ENCODE assay signal across 8 cellular contexts in genomic region chr17:81858967-81859905, GRCh38. TPM values are rescaled to one million over a fixed set of nuclear protein-coding genes. Genes with fewer than 3 reads are reported as not detected.
DNase-seq lines count a peak whose midpoint lies in the region; ATAC-seq, FAIRE-seq and TF ChIP-seq lines count a peak whose summit lies in the region.

No MANE protein-coding gene starts in this region.

- CTCF ChIA-PET in K562 (lab: Yijun Ruan, JAX; ENCODE audit: low intra/inter-chr PET ratio), result no interaction called here

- no peak for TF ChIP-seq EP300 in K562 (IDR thresholded peaks at IDR 0.05; ENCODE audit: low read length)

- peaks cover 10% of the 10 kb centered on the region for H3K27me3 Mint-ChIP-seq in HFFc6 (ENCODE audit: insufficient read depth)

- H3K56ac ChIP-seq in mesendoderm (ENCODE audit: low read length), result peak overlapping the region; percentile 93

- peaks cover 81% of the 10 kb centered on the region for H3K36me3 ChIP-seq in K562 (ENCODE audit: control insufficient read depth, insufficient read depth, low read length)
- peaks cover 10% of the 10 kb centered on the region for H3K36me3 ChIP-seq in mesendoderm (ENCODE audit: control insufficient read depth, insufficient read depth, low read length)

- H2AFZ ChIP-seq in K562 (ENCODE audit: low read depth, low read length), result no peak overlapping the region

- no peak for ATAC-seq in K562
- ATAC-seq in HG03571 (IDR thresholded peaks at IDR 0.05; ENCODE audit: unreplicated experiment), result no peak

- no peak overlapping the region for H2BK15ac ChIP-seq in mesendoderm (replicated peaks; ENCODE audit: low read depth)

- intact Hi-C loops in K562 (cut with micrococcal nuclease), result no loop called here

- no peak overlapping the region for H4K8ac ChIP-seq in mesendoderm (ENCODE audit: low read depth, low read length)

- POLR2A ChIA-PET in K562 (lab: Yijun Ruan, JAX), result interaction anchor here (0.5 to 2.5 kb wide), 20 partner anchors 8 to 370 kb away, joined by 3 to 21 read pairs (median 4); partner anchors contain the start of genes ARHGDIA, MCRIP1 and SLC25A10

- peaks cover 29 to 47% of the 10 kb centered on the region in 2 experiments for H3K4me1 ChIP-seq in K562 (replicated peaks in 1 of 2; ENCODE audit: control insufficient read depth in 2 of 2, insufficient read depth in 2 of 2, low read length in 2 of 2)
- H3K4me1 ChIP-seq in mesendoderm (ENCODE audit: control insufficient read depth, low read depth, low read length), result peaks cover 2% of the 10 kb centered on the region

- TSS peak; percentile 64 for BruUV-seq in K562 (replicated peaks; lab: Mats Ljungman, UMichigan)

- peak; percentile 76 for FAIRE-seq in K562 (lab: Jason Lieb, UNC)

- H3K4me2 ChIP-seq in K562 (ENCODE audit: insufficient read depth, low read length), result peak overlapping the region; percentile 99
- H3K4me2 ChIP-seq in mesendoderm (ENCODE audit: low read length), result peak overlapping the region; percentile 49

- H3K4ac ChIP-seq in mesendoderm (ENCODE audit: low read depth, low read length), result peak overlapping the region; percentile 1

- H3K9ac ChIP-seq in K562 (ENCODE audit: insufficient read depth in 1 of 2, low read depth in 2 of 2, low read length in 2 of 2) (peak overlapping the region; percentile 99), mesendoderm (ENCODE audit: low read length) (peak overlapping the region; percentile 90)

- WGBS in K562 (ENCODE audit: insufficient coverage, low coverage, missing lambda C conversion rate), result 38% methylated on average over 22 of the region's 23 CpGs
- WGBS in mesendoderm (ENCODE audit: extremely low coverage, insufficient coverage, low lambda C conversion rate), result no CpG with 5 or more reads among the region's 23 CpGs

- no peak for DNase-seq in HFFc6
- DNase-seq in K562 (ENCODE audit: extremely low read depth in 1 of 4, low spot score in 3 of 4), result peak in 2 of 4 experiments; percentile 8 to 46
- no peak for DNase-seq in mesendoderm
- no peak for DNase-seq in amygdala (lab: John Stamatoyannopoulos, UW)
- no peak for DNase-seq in GM13976 (ENCODE audit: low spot score)
- DNase-seq in OCI-M2 (lab: John Stamatoyannopoulos, UW; ENCODE audit: unreplicated experiment), result no peak

- no peak for TF ChIP-seq RAD21 in K562 (CRISPR knock-in tag; conservative IDR thresholded peaks at IDR 0.05 in 1 of 2, IDR thresholded peaks at IDR 0.05 in 1 of 2)

- peak overlapping the region; percentile 92 for H3K18ac ChIP-seq in mesendoderm (ENCODE audit: low read length)

- peaks cover 91% of the 10 kb centered on the region for H3K79me2 ChIP-seq in K562 (ENCODE audit: control insufficient read depth, insufficient read depth, low read length)
- H3K79me2 ChIP-seq in mesendoderm (ENCODE audit: control insufficient read depth, insufficient read depth, low read length), result peaks cover 35% of the 10 kb centered on the region

- H3K4me3 ChIP-seq in K562, result peak overlapping the region; percentile 94
- H3K4me3 ChIP-seq in mesendoderm (ENCODE audit: low read length), result peak overlapping the region; percentile 89

- TF ChIP-seq POLR2A in K562 (conservative IDR thresholded peaks at IDR 0.05), result peak; percentile 36; the same call in 1 of the 2 replicates

- H3K27ac ChIP-seq in 22Rv1, result peak overlapping the region; percentile 99
- peak overlapping the region; percentile 94 for H3K27ac ChIP-seq in K562 (ENCODE audit: extremely low read depth, low read depth, low read length)
- H3K27ac ChIP-seq in mesendoderm (ENCODE audit: low read depth, low read length), result peak overlapping the region; percentile 14

- H3K4me1 Mint-ChIP-seq in HFFc6 (ENCODE audit: low read depth), result peaks cover 27% of the 10 kb centered on the region

- H2AK5ac ChIP-seq in mesendoderm (ENCODE audit: low read length), result peak overlapping the region; percentile 3

- TF ChIP-seq CTCF in 22Rv1 (IDR thresholded peaks at IDR 0.05), result no peak
- no peak for TF ChIP-seq CTCF in HFFc6 (IDR thresholded peaks at IDR 0.05)
- TF ChIP-seq CTCF in K562 (IDR thresholded peaks at IDR 0.05 in 2 of 3, conservative IDR thresholded peaks at IDR 0.05 in 1 of 3; ENCODE audit: insufficient read depth in 2 of 3, low read depth in 1 of 3, low read length in 3 of 3), result no peak
- TF ChIP-seq CTCF in GM13976 (IDR thresholded peaks at IDR 0.05; ENCODE audit: borderline replicate concordance, control extremely low read depth, extremely low read depth, insufficient read depth, missing control alignments), result no peak

- H3K4me3 Mint-ChIP-seq in HFFc6, result peak overlapping the region; percentile 92

- H3K9me1 ChIP-seq in K562 (ENCODE audit: control insufficient read depth, insufficient read depth, low read length), result peaks cover 16% of the 10 kb centered on the region

- H3K27me3 ChIP-seq in K562 (ENCODE audit: control insufficient read depth in 2 of 2, insufficient read depth in 2 of 2, low read length in 2 of 2) (no peaks in the 10 kb centered on the region), mesendoderm (ENCODE audit: insufficient read depth, low read length, poor library complexity) (no peaks in the 10 kb centered on the region)

- H3K27ac Mint-ChIP-seq in HFFc6, result peak overlapping the region; percentile 65

- H3K79me1 ChIP-seq in mesendoderm (ENCODE audit: low read length), result peaks cover 26% of the 10 kb centered on the region

- no peaks in the 10 kb centered on the region for H3K9me3 Mint-ChIP-seq in HFFc6

- H3K23ac ChIP-seq in mesendoderm (ENCODE audit: low read length), result no peak overlapping the region

- no peak overlapping the region for H2BK120ac ChIP-seq in mesendoderm (ENCODE audit: low read depth, low read length)

- H3K36me3 Mint-ChIP-seq in HFFc6 (ENCODE audit: low read depth), result peaks cover 30% of the 10 kb centered on the region

- peaks cover 27% of the 10 kb centered on the region for H4K20me1 ChIP-seq in K562 (replicated peaks; ENCODE audit: control insufficient read depth, insufficient read depth, low read length)

- no peak overlapping the region for H4K5ac ChIP-seq in mesendoderm (ENCODE audit: low read length)

- in situ Hi-C loops in K562 (cut with MboI), result no loop called here
- in situ Hi-C loops in GM13976 (cut with MboI; ENCODE audit: low sequenced_read_pairs, unreplicated experiment), result no loop called here

- H2BK5ac ChIP-seq in mesendoderm (ENCODE audit: low read length), result no peak overlapping the region

- no peaks in the 10 kb centered on the region for H3K9me3 ChIP-seq in K562 (replicated peaks; ENCODE audit: control insufficient read depth, insufficient read depth, low read depth, low read length)

RNA-seq across cellular contexts. Expression of gene P4HB, which starts 1.1 kb away (rescaled TPM):
- 100 to 1,000 TPM; 790 to 981 (median 910) TPM for total RNA-seq in HFFc6 (2021; fragmentation: NEBNext Ultra II Directional; extraction: Animal tissue kit (Norgen Biotek cat#: 25700))
- 722 and 1,069 TPM in 2 replicates for total RNA-seq in K562 (2011; cell fraction: chromatin; rRNA removed; ENCODE audit: low replicate concordance)
- 564 and 610 TPM in 2 replicates for total RNA-seq in K562 (2011; cell fraction: nucleolus; rRNA removed)
- 598 and 659 TPM in 2 replicates for total RNA-seq in K562 (2011; cell fraction: nucleoplasm; rRNA removed)
- total RNA-seq in K562 (2014; rRNA removed) (587 and 588 TPM in 2 replicates), K562 (2014; rRNA removed; fragmentation: Illumina TruSeq; extraction: Trizol) (296 and 325 TPM in 2 replicates), K562 (2015; rRNA removed; fragmentation: Illumina TruSeq; extraction: Trizol) (404 and 420 TPM in 2 replicates), K562 (2021) (437 and 446 TPM in 2 replicates)
- polyA plus RNA-seq in K562 (2011; rRNA removed) (75.9 and 116 TPM in 2 replicates), K562 (2014; fragmentation: Illumina TruSeq; extraction: Trizol) (645 and 729 TPM in 2 replicates), K562 (2014; fragmentation: Nextera tagmentation; extraction: Ambion mirVana) (10 to 100 TPM in 1 of 2 experiments, 1 to 10 TPM in 1; 4.4 to 14.9 TPM), K562 (2014; rRNA removed) (181 and 191 TPM in 2 replicates)
- 46.6 and 61.5 TPM in 2 replicates for polyA plus RNA-seq in K562 (2011; cell fraction: cytosol; rRNA removed)
- 192 and 245 TPM in 2 replicates for polyA plus RNA-seq in K562 (2011; cell fraction: nucleus; rRNA removed)
- 600 and 818 TPM in 2 replicates for polyA plus RNA-seq in K562 (2012)
- polyA minus RNA-seq in K562 (2011; rRNA and poly(A)+ RNA removed), result 66.8 and 103 TPM in 2 replicates
- polyA minus RNA-seq in K562 (2011; cell fraction: cytosol; rRNA and poly(A)+ RNA removed), result 123 and 191 TPM in 2 replicates
- polyA minus RNA-seq in K562 (2011; cell fraction: nucleus; rRNA and poly(A)+ RNA removed), result 89.0 and 193 TPM in 2 replicates
- 490 TPM for polyA plus RNA-seq in mesendoderm (2013, experiment 1 of 2)
- 503 TPM for polyA plus RNA-seq in mesendoderm (2013, experiment 2 of 2)

RNA-seq across cellular contexts. Expression of gene ARHGDIA, which starts 11.9 kb away (rescaled TPM):
- total RNA-seq in HFFc6 (2021; fragmentation: NEBNext Ultra II Directional; extraction: Animal tissue kit (Norgen Biotek cat#: 25700)), result 1,000 to 10,000 TPM in 1 of 6 experiments, 100 to 1,000 TPM in 5; 758 to 1,040 (median 908) TPM
- total RNA-seq in K562 (2011; cell fraction: chromatin; rRNA removed; ENCODE audit: low replicate concordance), result 54.5 and 180 TPM in 2 replicates
- total RNA-seq in K562 (2011; cell fraction: nucleolus; rRNA removed), result 155 and 173 TPM in 2 replicates
- 62.4 and 82.4 TPM in 2 replicates for total RNA-seq in K562 (2011; cell fraction: nucleoplasm; rRNA removed)
- total RNA-seq in K562 (2014; rRNA removed) (110 and 146 TPM in 2 replicates), K562 (2014; rRNA removed; fragmentation: Illumina TruSeq; extraction: Trizol) (39.8 and 58.3 TPM in 2 replicates), K562 (2015; rRNA removed; fragmentation: Illumina TruSeq; extraction: Trizol) (105 and 107 TPM in 2 replicates), K562 (2021) (321 and 340 TPM in 2 replicates)
- polyA plus RNA-seq in K562 (2011; rRNA removed) (23.4 and 33.4 TPM in 2 replicates), K562 (2014; fragmentation: Illumina TruSeq; extraction: Trizol) (129 and 227 TPM in 2 replicates), K562 (2014; fragmentation: Nextera tagmentation; extraction: Ambion mirVana) (10 to 100 TPM in 1 of 2 experiments, 1 to 10 TPM in 1; 9.6 to 11.2 TPM), K562 (2014; rRNA removed) (97.6 and 114 TPM in 2 replicates)
- polyA plus RNA-seq in K562 (2011; cell fraction: cytosol; rRNA removed), result 25.4 and 72.4 TPM in 2 replicates
- polyA plus RNA-seq in K562 (2011; cell fraction: nucleus; rRNA removed), result 85.3 and 131 TPM in 2 replicates
- polyA plus RNA-seq in K562 (2012), result 235 and 249 TPM in 2 replicates
- polyA minus RNA-seq in K562 (2011; rRNA and poly(A)+ RNA removed), result 8.6 and 11.9 TPM in 2 replicates
- 45.1 and 68.4 TPM in 2 replicates for polyA minus RNA-seq in K562 (2011; cell fraction: cytosol; rRNA and poly(A)+ RNA removed)
- polyA minus RNA-seq in K562 (2011; cell fraction: nucleus; rRNA and poly(A)+ RNA removed), result 61.9 and 68.2 TPM in 2 replicates
- polyA plus RNA-seq in mesendoderm (2013, experiment 1 of 2), result 315 TPM
- 325 TPM for polyA plus RNA-seq in mesendoderm (2013, experiment 2 of 2)

RNA-seq across cellular contexts. Expression of gene PPP1R27, which starts 24.4 kb away (rescaled TPM):
- total RNA-seq in HFFc6 (2021; fragmentation: NEBNext Ultra II Directional; extraction: Animal tissue kit (Norgen Biotek cat#: 25700)), result not detected
- total RNA-seq in K562 (2011; cell fraction: chromatin; rRNA removed; ENCODE audit: low replicate concordance), result 0.65 TPM in 1 of 2 replicates, not detected in the other
- total RNA-seq in K562 (2011; cell fraction: nucleolus; rRNA removed), result 2.4 and 3.2 TPM in 2 replicates
- 0.81 and 0.99 TPM in 2 replicates for total RNA-seq in K562 (2011; cell fraction: nucleoplasm; rRNA removed)
- total RNA-seq in K562 (2014; rRNA removed) (6.2 and 6.9 TPM in 2 replicates), K562 (2014; rRNA removed; fragmentation: Illumina TruSeq; extraction: Trizol) (0.26 and 0.29 TPM in 2 replicates), K562 (2015; rRNA removed; fragmentation: Illumina TruSeq; extraction: Trizol) (0.47 and 0.68 TPM in 2 replicates), K562 (2021) (2.1 and 2.3 TPM in 2 replicates)
- polyA plus RNA-seq in K562 (2011; rRNA removed) (1.2 and 1.5 TPM in 2 replicates), K562 (2014; fragmentation: Illumina TruSeq; extraction: Trizol) (0.95 and 2.1 TPM in 2 replicates), K562 (2014; fragmentation: Nextera tagmentation; extraction: Ambion mirVana) (not detected), K562 (2014; rRNA removed) (4.2 and 5.2 TPM in 2 replicates)
- 1.9 and 10.6 TPM in 2 replicates for polyA plus RNA-seq in K562 (2011; cell fraction: cytosol; rRNA removed)
- 0.65 and 2.8 TPM in 2 replicates for polyA plus RNA-seq in K562 (2011; cell fraction: nucleus; rRNA removed)
- polyA plus RNA-seq in K562 (2012), result 0.32 and 2.5 TPM in 2 replicates
- 1.6 TPM in 1 of 2 replicates, not detected in the other for polyA minus RNA-seq in K562 (2011; rRNA and poly(A)+ RNA removed)
- polyA minus RNA-seq in K562 (2011; cell fraction: cytosol; rRNA and poly(A)+ RNA removed), result 2.7 TPM in 1 of 2 replicates, not detected in the other
- 0.40 TPM in 1 of 2 replicates, not detected in the other for polyA minus RNA-seq in K562 (2011; cell fraction: nucleus; rRNA and poly(A)+ RNA removed)
- polyA plus RNA-seq in mesendoderm (2013, experiment 1 of 2), result 0.35 TPM
- 0.42 TPM for polyA plus RNA-seq in mesendoderm (2013, experiment 2 of 2)

RNA-seq across cellular contexts. Expression of gene MCRIP1, which starts 26.1 kb away (rescaled TPM):
- 100 to 1,000 TPM in 2 of 6 experiments, 10 to 100 TPM in 4; 88.0 to 103 (median 92.8) TPM for total RNA-seq in HFFc6 (2021; fragmentation: NEBNext Ultra II Directional; extraction: Animal tissue kit (Norgen Biotek cat#: 25700))
- total RNA-seq in K562 (2011; cell fraction: chromatin; rRNA removed; ENCODE audit: low replicate concordance), result 12.2 and 29.2 TPM in 2 replicates
- total RNA-seq in K562 (2011; cell fraction: nucleolus; rRNA removed), result 23.2 and 24.1 TPM in 2 replicates
- 15.3 and 17.0 TPM in 2 replicates for total RNA-seq in K562 (2011; cell fraction: nucleoplasm; rRNA removed)
- 35.8 and 45.4 TPM in 2 replicates for total RNA-seq in K562 (2014; rRNA removed)
- 1.5 and 1.7 TPM in 2 replicates for total RNA-seq in K562 (2014; rRNA removed; fragmentation: Illumina TruSeq; extraction: Trizol)
- 21.5 and 25.4 TPM in 2 replicates for total RNA-seq in K562 (2015; rRNA removed; fragmentation: Illumina TruSeq; extraction: Trizol)
- 32.8 and 36.0 TPM in 2 replicates for total RNA-seq in K562 (2021)
- polyA plus RNA-seq in K562 (2011; rRNA removed), result 9.7 and 14.8 TPM in 2 replicates
- 25.9 and 79.2 TPM in 2 replicates for polyA plus RNA-seq in K562 (2011; cell fraction: cytosol; rRNA removed)
- polyA plus RNA-seq in K562 (2011; cell fraction: nucleus; rRNA removed), result 19.1 and 36.8 TPM in 2 replicates
- 21.3 and 72.4 TPM in 2 replicates for polyA plus RNA-seq in K562 (2012)
- polyA plus RNA-seq in K562 (2014; fragmentation: Illumina TruSeq; extraction: Trizol), result 6.6 and 24.6 TPM in 2 replicates
- 1 to 10 TPM in 1 of 2 experiments, under 1 TPM in 1; 0.39 to 1.4 TPM for polyA plus RNA-seq in K562 (2014; fragmentation: Nextera tagmentation; extraction: Ambion mirVana)
- 24.0 and 35.5 TPM in 2 replicates for polyA plus RNA-seq in K562 (2014; rRNA removed)
- polyA minus RNA-seq in K562 (2011; rRNA and poly(A)+ RNA removed), result 2.3 and 3.0 TPM in 2 replicates
- 14.8 and 15.9 TPM in 2 replicates for polyA minus RNA-seq in K562 (2011; cell fraction: cytosol; rRNA and poly(A)+ RNA removed)
- polyA minus RNA-seq in K562 (2011; cell fraction: nucleus; rRNA and poly(A)+ RNA removed), result 3.0 and 4.7 TPM in 2 replicates
- polyA plus RNA-seq in mesendoderm (2013, experiment 1 of 2), result 85.9 TPM
- polyA plus RNA-seq in mesendoderm (2013, experiment 2 of 2), result 90.6 TPM

RNA-seq across cellular contexts. Expression of gene ALYREF, which starts 32.1 kb away (rescaled TPM):
- total RNA-seq in HFFc6 (2021; fragmentation: NEBNext Ultra II Directional; extraction: Animal tissue kit (Norgen Biotek cat#: 25700)), result 100 to 1,000 TPM; 101 to 151 (median 135) TPM
- 29.1 and 64.1 TPM in 2 replicates for total RNA-seq in K562 (2011; cell fraction: chromatin; rRNA removed; ENCODE audit: low replicate concordance)
- 70.7 and 78.0 TPM in 2 replicates for total RNA-seq in K562 (2011; cell fraction: nucleolus; rRNA removed)
- total RNA-seq in K562 (2011; cell fraction: nucleoplasm; rRNA removed), result 41.9 and 54.1 TPM in 2 replicates
- total RNA-seq in K562 (2014; rRNA removed), result 416 and 428 TPM in 2 replicates
- total RNA-seq in K562 (2014; rRNA removed; fragmentation: Illumina TruSeq; extraction: Trizol), result 74.3 and 99.3 TPM in 2 replicates
- total RNA-seq in K562 (2015; rRNA removed; fragmentation: Illumina TruSeq; extraction: Trizol), result 225 and 227 TPM in 2 replicates
- 279 and 283 TPM in 2 replicates for total RNA-seq in K562 (2021)
- 97.2 and 103 TPM in 2 replicates for polyA plus RNA-seq in K562 (2011; rRNA removed)
- polyA plus RNA-seq in K562 (2011; cell fraction: cytosol; rRNA removed), result 93.7 and 166 TPM in 2 replicates
- polyA plus RNA-seq in K562 (2011; cell fraction: nucleus; rRNA removed), result 98.4 and 110 TPM in 2 replicates
- 112 and 177 TPM in 2 replicates for polyA plus RNA-seq in K562 (2012)
- 147 and 154 TPM in 2 replicates for polyA plus RNA-seq in K562 (2014; fragmentation: Illumina TruSeq; extraction: Trizol)
- 1 to 10 TPM; 1.9 to 3.7 TPM for polyA plus RNA-seq in K562 (2014; fragmentation: Nextera tagmentation; extraction: Ambion mirVana)
- polyA plus RNA-seq in K562 (2014; rRNA removed), result 206 and 253 TPM in 2 replicates
- 101 and 147 TPM in 2 replicates for polyA minus RNA-seq in K562 (2011; rRNA and poly(A)+ RNA removed)
- 92.8 and 121 TPM in 2 replicates for polyA minus RNA-seq in K562 (2011; cell fraction: cytosol; rRNA and poly(A)+ RNA removed)
- polyA minus RNA-seq in K562 (2011; cell fraction: nucleus; rRNA and poly(A)+ RNA removed), result 36.5 and 40.0 TPM in 2 replicates
- polyA plus RNA-seq in mesendoderm (2013, experiment 1 of 2), result 130 TPM
- polyA plus RNA-seq in mesendoderm (2013, experiment 2 of 2), result 127 TPM

Comparison
In these comparisons a context has a peak if more than half of its experiments do, and no peak if none do; other contexts are left out.
1. H3K27ac ChIP-seq: peak in every context shown above with its lines; median percentile 99 in 22Rv1; 94 in K562; 14 in mesendoderm.